In the genomic region with DNA sequence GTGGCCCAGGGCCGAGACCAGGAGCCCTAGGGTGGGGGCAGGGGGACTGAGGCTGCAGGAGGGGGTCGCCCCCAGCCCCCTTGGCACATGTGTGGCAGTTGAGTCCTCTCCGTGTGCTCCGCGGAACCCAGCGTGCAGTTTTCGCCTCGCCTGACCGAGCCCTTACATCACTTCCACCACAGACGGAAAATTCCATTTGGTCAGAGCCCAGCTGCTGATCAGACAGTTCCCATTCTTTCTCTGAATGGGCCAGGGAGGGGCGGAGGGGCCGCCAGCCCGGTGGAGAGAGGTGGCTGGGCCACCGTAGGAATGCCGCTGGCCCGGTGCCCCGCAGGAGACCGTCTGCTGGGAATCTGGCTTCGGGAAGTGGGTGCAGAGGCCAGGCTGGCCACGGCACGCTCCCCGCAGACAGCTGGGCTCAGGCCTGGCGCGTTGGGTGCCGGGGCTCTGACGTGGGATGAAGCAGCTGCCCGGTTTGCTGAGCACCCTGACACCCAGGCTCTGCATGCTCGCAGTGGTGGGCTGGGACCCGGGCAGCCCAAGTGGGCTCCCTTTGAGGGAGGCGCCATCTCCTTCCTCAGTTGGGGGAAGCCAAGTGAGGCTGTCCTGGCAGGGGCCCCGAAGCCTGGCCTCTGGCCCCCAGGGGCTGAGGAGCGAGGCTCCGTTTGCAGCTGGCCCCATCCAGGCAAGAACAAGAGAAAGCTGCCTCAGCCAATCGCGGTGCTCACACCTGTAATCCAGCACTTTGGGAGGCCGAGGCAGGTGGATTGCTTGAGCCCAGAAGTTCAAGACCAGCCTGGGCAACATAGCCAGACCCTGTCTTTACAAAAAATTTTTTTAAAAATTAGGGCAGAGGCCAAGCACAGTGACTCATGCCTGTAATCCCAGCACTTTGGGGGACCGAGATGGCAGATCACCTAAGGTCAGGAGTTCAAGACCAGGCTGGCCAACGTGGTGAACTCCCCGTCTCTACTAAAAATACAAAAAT, we compare ENCODE assay signal across 1 cellular context.
TF ChIP-seq lines count a peak whose summit lies in the region.

No MANE protein-coding gene starts in this region.

TF ChIP-seq in K562, 482 proteins besides CTCF, POLR2A, EP300 and RAD21:
- TF ChIP-seq, protein P1, sequence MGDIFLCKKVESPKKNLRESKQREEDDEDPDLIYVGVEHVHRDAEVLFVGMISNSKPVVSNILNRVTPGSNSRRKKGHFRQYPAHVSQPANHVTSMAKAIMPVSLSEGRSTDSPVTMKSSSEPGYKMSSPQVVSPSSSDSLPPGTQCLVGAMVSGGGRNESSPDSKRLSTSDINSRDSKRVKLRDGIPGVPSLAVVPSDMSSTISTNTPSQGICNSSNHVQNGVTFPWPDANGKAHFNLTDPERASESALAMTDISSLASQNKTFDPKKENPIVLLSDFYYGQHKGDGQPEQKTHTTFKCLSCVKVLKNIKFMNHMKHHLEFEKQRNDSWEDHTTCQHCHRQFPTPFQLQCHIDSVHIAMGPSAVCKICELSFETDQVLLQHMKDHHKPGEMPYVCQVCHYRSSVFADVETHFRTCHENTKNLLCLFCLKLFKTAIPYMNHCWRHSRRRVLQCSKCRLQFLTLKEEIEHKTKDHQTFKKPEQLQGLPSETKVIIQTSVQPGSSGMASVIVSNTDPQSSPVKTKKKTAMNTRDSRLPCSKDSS (IDR thresholded peaks at IDR 0.05; ENCODE audit: low read depth, partially characterized antibody): no peak
- TF ChIP-seq ZNF324 (CRISPR knock-in tag; IDR thresholded peaks at IDR 0.05) (no peak), ZNF551 (CRISPR knock-in tag; IDR thresholded peaks at IDR 0.05) (no peak), ZNF23 (CRISPR knock-in tag; IDR thresholded peaks at IDR 0.05) (no peak), ZNF239 (CRISPR knock-in tag; IDR thresholded peaks at IDR 0.05) (no peak)
- TF ChIP-seq, protein P2, sequence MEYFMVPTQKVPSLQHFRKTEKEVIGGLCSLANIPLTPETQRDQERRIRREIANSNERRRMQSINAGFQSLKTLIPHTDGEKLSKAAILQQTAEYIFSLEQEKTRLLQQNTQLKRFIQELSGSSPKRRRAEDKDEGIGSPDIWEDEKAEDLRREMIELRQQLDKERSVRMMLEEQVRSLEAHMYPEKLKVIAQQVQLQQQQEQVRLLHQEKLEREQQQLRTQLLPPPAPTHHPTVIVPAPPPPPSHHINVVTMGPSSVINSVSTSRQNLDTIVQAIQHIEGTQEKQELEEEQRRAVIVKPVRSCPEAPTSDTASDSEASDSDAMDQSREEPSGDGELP (CRISPR knock-in tag; IDR thresholded peaks at IDR 0.05; ENCODE audit: borderline replicate concordance): peak; percentile 53; the same call in 1 of the 2 replicates
